ENCODE assay signal across 1 cellular context in the genomic region with DNA sequence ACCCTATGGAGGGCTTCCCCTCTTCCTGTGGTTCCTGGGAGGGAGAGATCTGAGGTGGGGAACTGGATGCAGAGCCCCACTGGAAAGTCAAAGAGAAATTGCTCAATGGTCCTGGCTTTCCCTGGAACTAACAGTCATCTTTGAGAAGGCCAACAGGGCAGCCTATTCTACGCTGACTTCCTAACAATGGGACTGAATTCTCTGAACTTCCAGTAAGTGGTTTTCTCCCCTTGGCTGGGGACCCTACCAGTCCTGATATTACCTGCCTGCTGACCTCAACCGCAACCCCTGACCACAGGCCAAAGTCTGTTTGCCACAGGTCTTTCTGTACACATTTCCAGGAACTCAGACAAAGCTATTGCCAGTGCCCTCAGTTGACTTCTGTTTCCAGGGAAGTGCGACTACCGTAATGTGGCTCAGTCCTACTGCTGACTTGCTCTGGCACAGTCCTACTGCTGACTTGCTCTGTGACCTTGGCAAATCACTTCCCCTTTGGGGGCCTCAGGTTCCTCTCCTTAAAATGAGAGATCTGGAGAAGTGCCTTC.
TF ChIP-seq lines count a peak whose summit lies in the region.

No MANE protein-coding gene starts in this region.

TF ChIP-seq in HepG2, 621 proteins besides CTCF, POLR2A, EP300 and RAD21 (continued from another document and continues in another):
- TF ChIP-seq, protein P1, sequence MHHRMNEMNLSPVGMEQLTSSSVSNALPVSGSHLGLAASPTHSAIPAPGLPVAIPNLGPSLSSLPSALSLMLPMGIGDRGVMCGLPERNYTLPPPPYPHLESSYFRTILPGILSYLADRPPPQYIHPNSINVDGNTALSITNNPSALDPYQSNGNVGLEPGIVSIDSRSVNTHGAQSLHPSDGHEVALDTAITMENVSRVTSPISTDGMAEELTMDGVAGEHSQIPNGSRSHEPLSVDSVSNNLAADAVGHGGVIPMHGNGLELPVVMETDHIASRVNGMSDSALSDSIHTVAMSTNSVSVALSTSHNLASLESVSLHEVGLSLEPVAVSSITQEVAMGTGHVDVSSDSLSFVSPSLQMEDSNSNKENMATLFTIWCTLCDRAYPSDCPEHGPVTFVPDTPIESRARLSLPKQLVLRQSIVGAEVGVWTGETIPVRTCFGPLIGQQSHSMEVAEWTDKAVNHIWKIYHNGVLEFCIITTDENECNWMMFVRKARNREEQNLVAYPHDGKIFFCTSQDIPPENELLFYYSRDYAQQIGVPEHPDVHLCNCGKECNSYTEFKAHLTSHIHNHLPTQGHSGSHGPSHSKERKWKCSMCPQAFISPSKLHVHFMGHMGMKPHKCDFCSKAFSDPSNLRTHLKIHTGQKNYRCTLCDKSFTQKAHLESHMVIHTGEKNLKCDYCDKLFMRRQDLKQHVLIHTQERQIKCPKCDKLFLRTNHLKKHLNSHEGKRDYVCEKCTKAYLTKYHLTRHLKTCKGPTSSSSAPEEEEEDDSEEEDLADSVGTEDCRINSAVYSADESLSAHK (CRISPR knock-in tag; IDR thresholded peaks at IDR 0.05; ENCODE audit: borderline replicate concordance), result no peak
- TF ChIP-seq ATRX (CRISPR knock-in tag; IDR thresholded peaks at IDR 0.05; ENCODE audit: borderline replicate concordance) (no peak), ZNF552 (CRISPR knock-in tag; IDR thresholded peaks at IDR 0.05; ENCODE audit: borderline replicate concordance) (peak; percentile 46; the same call in 1 of the 2 replicates), ZFX (CRISPR knock-in tag; IDR thresholded peaks at IDR 0.05; ENCODE audit: low read depth) (peak; percentile 42; the same call in 1 of the 2 replicates), SMARCC2 (IDR thresholded peaks at IDR 0.05) (no peak), SRSF9 (IDR thresholded peaks at IDR 0.05; ENCODE audit: borderline replicate concordance, insufficient read depth, low read depth, low read length, poor library complexity, severe bottlenecking) (no peak), TCF12 (IDR thresholded peaks at IDR 0.05) (no peak), TCF12 (CRISPR knock-in tag; IDR thresholded peaks at IDR 0.05) (peak; percentile 72; the same call in 1 of the 2 replicates), ZNF788 (CRISPR knock-in tag; IDR thresholded peaks at IDR 0.05; ENCODE audit: borderline replicate concordance) (peak; percentile 93), ASH2L (IDR thresholded peaks at IDR 0.05; ENCODE audit: insufficient read length, low read depth, low read length) (peak; percentile 69), ZNF274 (CRISPR knock-in tag; IDR thresholded peaks at IDR 0.05) (no peak), ZNF781 (CRISPR knock-in tag; IDR thresholded peaks at IDR 0.05; ENCODE audit: borderline replicate concordance, not compliant biosample characterization) (no peak), FOXK1 (CRISPR knock-in tag; IDR thresholded peaks at IDR 0.05; ENCODE audit: borderline replicate concordance, low read depth) (peak; percentile 98), ZNF556 (CRISPR knock-in tag; IDR thresholded peaks at IDR 0.05; ENCODE audit: borderline replicate concordance) (peak; percentile 80; the same call in 1 of the 2 replicates), ZNF335 (CRISPR knock-in tag; IDR thresholded peaks at IDR 0.05) (no peak), KLF12 (CRISPR knock-in tag; IDR thresholded peaks at IDR 0.05; ENCODE audit: borderline replicate concordance) (0 out of 2 replicates have a peak, but pooled peaks have one; percentile 38), NBN (conservative IDR thresholded peaks at IDR 0.05) (no peak), KLF11 (CRISPR knock-in tag; IDR thresholded peaks at IDR 0.05) (0 out of 2 replicates have a peak, but pooled peaks have one; percentile 55), ZNF775 (CRISPR knock-in tag; IDR thresholded peaks at IDR 0.05; ENCODE audit: borderline replicate concordance) (peak; percentile 34; the same call in 1 of the 2 replicates), SMC3 (IDR thresholded peaks at IDR 0.05; ENCODE audit: low read length) (peak; percentile 9; the same call in 1 of the 2 replicates), CC2D1A (CRISPR knock-in tag; IDR thresholded peaks at IDR 0.05) (no peak), ZNF24 (IDR thresholded peaks at IDR 0.05) (no peak), NR2F1 (CRISPR knock-in tag; IDR thresholded peaks at IDR 0.05) (peak; percentile 97 to 98), CBX2 (IDR thresholded peaks at IDR 0.05; ENCODE audit: low read depth, low read length) (no peak), CBX2 (CRISPR knock-in tag; IDR thresholded peaks at IDR 0.05; ENCODE audit: low read depth) (no peak), MTA3 (CRISPR knock-in tag; IDR thresholded peaks at IDR 0.05) (no peak), ZNF75D (CRISPR knock-in tag; IDR thresholded peaks at IDR 0.05; ENCODE audit: borderline replicate concordance) (no peak), KDM3A (CRISPR knock-in tag; IDR thresholded peaks at IDR 0.05; ENCODE audit: low read depth) (peak; percentile 70; the same call in 1 of the 2 replicates), ISL2 (CRISPR knock-in tag; IDR thresholded peaks at IDR 0.05) (peak; percentile 98)
- TF ChIP-seq, protein P2, sequence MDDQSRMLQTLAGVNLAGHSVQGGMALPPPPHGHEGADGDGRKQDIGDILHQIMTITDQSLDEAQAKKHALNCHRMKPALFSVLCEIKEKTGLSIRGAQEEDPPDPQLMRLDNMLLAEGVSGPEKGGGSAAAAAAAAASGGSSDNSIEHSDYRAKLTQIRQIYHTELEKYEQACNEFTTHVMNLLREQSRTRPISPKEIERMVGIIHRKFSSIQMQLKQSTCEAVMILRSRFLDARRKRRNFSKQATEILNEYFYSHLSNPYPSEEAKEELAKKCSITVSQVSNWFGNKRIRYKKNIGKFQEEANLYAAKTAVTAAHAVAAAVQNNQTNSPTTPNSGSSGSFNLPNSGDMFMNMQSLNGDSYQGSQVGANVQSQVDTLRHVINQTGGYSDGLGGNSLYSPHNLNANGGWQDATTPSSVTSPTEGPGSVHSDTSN (CRISPR knock-in tag; IDR thresholded peaks at IDR 0.05; ENCODE audit: borderline replicate concordance), result no peak
- TF ChIP-seq, protein P3, sequence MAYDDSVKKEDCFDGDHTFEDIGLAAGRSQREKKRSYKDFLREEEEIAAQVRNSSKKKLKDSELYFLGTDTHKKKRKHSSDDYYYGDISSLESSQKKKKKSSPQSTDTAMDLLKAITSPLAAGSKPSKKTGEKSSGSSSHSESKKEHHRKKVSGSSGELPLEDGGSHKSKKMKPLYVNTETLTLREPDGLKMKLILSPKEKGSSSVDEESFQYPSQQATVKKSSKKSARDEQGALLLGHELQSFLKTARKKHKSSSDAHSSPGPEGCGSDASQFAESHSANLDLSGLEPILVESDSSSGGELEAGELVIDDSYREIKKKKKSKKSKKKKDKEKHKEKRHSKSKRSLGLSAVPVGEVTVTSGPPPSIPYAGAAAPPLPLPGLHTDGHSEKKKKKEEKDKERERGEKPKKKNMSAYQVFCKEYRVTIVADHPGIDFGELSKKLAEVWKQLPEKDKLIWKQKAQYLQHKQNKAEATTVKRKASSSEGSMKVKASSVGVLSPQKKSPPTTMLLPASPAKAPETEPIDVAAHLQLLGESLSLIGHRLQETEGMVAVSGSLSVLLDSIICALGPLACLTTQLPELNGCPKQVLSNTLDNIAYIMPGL (CRISPR knock-in tag; IDR thresholded peaks at IDR 0.05; ENCODE audit: borderline replicate concordance in 1 of 2, low read depth in 1 of 2), result peak; percentile 27 to 61; a peak in 3 of 4 replicates
- TF ChIP-seq, protein P4, sequence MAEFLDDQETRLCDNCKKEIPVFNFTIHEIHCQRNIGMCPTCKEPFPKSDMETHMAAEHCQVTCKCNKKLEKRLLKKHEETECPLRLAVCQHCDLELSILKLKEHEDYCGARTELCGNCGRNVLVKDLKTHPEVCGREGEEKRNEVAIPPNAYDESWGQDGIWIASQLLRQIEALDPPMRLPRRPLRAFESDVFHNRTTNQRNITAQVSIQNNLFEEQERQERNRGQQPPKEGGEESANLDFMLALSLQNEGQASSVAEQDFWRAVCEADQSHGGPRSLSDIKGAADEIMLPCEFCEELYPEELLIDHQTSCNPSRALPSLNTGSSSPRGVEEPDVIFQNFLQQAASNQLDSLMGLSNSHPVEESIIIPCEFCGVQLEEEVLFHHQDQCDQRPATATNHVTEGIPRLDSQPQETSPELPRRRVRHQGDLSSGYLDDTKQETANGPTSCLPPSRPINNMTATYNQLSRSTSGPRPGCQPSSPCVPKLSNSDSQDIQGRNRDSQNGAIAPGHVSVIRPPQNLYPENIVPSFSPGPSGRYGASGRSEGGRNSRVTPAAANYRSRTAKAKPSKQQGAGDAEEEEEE (CRISPR knock-in tag; IDR thresholded peaks at IDR 0.05; ENCODE audit: borderline replicate concordance), result no peak
- TF ChIP-seq, protein P5, sequence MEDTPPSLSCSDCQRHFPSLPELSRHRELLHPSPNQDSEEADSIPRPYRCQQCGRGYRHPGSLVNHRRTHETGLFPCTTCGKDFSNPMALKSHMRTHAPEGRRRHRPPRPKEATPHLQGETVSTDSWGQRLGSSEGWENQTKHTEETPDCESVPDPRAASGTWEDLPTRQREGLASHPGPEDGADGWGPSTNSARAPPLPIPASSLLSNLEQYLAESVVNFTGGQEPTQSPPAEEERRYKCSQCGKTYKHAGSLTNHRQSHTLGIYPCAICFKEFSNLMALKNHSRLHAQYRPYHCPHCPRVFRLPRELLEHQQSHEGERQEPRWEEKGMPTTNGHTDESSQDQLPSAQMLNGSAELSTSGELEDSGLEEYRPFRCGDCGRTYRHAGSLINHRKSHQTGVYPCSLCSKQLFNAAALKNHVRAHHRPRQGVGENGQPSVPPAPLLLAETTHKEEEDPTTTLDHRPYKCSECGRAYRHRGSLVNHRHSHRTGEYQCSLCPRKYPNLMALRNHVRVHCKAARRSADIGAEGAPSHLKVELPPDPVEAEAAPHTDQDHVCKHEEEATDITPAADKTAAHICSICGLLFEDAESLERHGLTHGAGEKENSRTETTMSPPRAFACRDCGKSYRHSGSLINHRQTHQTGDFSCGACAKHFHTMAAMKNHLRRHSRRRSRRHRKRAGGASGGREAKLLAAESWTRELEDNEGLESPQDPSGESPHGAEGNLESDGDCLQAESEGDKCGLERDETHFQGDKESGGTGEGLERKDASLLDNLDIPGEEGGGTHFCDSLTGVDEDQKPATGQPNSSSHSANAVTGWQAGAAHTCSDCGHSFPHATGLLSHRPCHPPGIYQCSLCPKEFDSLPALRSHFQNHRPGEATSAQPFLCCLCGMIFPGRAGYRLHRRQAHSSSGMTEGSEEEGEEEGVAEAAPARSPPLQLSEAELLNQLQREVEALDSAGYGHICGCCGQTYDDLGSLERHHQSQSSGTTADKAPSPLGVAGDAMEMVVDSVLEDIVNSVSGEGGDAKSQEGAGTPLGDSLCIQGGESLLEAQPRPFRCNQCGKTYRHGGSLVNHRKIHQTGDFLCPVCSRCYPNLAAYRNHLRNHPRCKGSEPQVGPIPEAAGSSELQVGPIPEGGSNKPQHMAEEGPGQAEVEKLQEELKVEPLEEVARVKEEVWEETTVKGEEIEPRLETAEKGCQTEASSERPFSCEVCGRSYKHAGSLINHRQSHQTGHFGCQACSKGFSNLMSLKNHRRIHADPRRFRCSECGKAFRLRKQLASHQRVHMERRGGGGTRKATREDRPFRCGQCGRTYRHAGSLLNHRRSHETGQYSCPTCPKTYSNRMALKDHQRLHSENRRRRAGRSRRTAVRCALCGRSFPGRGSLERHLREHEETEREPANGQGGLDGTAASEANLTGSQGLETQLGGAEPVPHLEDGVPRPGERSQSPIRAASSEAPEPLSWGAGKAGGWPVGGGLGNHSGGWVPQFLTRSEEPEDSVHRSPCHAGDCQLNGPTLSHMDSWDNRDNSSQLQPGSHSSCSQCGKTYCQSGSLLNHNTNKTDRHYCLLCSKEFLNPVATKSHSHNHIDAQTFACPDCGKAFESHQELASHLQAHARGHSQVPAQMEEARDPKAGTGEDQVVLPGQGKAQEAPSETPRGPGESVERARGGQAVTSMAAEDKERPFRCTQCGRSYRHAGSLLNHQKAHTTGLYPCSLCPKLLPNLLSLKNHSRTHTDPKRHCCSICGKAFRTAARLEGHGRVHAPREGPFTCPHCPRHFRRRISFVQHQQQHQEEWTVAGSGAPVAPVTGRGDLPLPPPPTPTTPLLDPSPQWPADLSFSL (CRISPR knock-in tag; IDR thresholded peaks at IDR 0.05), result no peak
- TF ChIP-seq, protein P6, sequence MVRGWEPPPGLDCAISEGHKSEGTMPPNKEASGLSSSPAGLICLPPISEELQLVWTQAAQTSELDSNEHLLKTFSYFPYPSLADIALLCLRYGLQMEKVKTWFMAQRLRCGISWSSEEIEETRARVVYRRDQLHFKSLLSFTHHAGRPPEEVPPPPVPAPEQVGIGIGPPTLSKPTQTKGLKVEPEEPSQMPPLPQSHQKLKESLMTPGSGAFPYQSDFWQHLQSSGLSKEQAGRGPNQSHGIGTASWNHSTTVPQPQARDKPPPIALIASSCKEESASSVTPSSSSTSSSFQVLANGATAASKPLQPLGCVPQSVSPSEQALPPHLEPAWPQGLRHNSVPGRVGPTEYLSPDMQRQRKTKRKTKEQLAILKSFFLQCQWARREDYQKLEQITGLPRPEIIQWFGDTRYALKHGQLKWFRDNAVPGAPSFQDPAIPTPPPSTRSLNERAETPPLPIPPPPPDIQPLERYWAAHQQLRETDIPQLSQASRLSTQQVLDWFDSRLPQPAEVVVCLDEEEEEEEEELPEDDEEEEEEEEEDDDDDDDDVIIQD (CRISPR knock-in tag; IDR thresholded peaks at IDR 0.05; ENCODE audit: low read depth), result peak; percentile 92; the same call in 1 of the 2 replicates
- TF ChIP-seq, protein P7, sequence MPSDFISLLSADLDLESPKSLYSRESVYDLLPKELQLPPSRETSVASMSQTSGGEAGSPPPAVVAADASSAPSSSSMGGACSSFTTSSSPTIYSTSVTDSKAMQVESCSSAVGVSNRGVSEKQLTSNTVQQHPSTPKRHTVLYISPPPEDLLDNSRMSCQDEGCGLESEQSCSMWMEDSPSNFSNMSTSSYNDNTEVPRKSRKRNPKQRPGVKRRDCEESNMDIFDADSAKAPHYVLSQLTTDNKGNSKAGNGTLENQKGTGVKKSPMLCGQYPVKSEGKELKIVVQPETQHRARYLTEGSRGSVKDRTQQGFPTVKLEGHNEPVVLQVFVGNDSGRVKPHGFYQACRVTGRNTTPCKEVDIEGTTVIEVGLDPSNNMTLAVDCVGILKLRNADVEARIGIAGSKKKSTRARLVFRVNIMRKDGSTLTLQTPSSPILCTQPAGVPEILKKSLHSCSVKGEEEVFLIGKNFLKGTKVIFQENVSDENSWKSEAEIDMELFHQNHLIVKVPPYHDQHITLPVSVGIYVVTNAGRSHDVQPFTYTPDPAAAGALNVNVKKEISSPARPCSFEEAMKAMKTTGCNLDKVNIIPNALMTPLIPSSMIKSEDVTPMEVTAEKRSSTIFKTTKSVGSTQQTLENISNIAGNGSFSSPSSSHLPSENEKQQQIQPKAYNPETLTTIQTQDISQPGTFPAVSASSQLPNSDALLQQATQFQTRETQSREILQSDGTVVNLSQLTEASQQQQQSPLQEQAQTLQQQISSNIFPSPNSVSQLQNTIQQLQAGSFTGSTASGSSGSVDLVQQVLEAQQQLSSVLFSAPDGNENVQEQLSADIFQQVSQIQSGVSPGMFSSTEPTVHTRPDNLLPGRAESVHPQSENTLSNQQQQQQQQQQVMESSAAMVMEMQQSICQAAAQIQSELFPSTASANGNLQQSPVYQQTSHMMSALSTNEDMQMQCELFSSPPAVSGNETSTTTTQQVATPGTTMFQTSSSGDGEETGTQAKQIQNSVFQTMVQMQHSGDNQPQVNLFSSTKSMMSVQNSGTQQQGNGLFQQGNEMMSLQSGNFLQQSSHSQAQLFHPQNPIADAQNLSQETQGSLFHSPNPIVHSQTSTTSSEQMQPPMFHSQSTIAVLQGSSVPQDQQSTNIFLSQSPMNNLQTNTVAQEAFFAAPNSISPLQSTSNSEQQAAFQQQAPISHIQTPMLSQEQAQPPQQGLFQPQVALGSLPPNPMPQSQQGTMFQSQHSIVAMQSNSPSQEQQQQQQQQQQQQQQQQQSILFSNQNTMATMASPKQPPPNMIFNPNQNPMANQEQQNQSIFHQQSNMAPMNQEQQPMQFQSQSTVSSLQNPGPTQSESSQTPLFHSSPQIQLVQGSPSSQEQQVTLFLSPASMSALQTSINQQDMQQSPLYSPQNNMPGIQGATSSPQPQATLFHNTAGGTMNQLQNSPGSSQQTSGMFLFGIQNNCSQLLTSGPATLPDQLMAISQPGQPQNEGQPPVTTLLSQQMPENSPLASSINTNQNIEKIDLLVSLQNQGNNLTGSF (CRISPR knock-in tag; IDR thresholded peaks at IDR 0.05), result 0 out of 2 replicates have a peak, but pooled peaks have one; percentile 67
